Comparison of ENCODE assay signal across 17 cellular contexts in genomic region chr2:240465268-240465764, GRCh38. TPM values are rescaled to one million over a fixed set of nuclear protein-coding genes. Genes with fewer than 3 reads are reported as not detected.
A peak's percentile ranks its signal among the peaks of the same experiment; 100 is the strongest.
DNase-seq lines count a peak whose midpoint lies in the region; FAIRE-seq and TF ChIP-seq lines count a peak whose summit lies in the region.
"Had no signal": no experiment of that assay in that cellular context is flagged by ENCODE, and none has a peak within 500 bp of the region (broad histone marks: within the 10 kb centered on the region; RNA-seq: fewer than 3 reads in every experiment).

No MANE protein-coding gene starts in this region.

- H3K27ac Mint-ChIP-seq in activated CD4-positive, alpha-beta memory T cell treated with anti-CD3 and anti-CD28 coated beads, Interleukin-2, amount 10 ng/mL, durations not matched to agents 7 days and 5 days, result no peak overlapping the region
- H3K27ac Mint-ChIP-seq: nephron had no signal

- intact Hi-C loops in kidney (cut with DNase I), result no loop called here
- intact Hi-C loops in spleen (cut with DNase I; ENCODE audit: low total_unique reads), result no loop called here

- no peaks in the 10 kb centered on the region for H3K27me3 ChIP-seq in spleen (replicated peaks in 1 of 7)
- H3K27me3 ChIP-seq: SJCRH30 had no signal

- WGBS in spleen, 5 donors, result 93 to 100% (median 94%) methylated on average over 2 to 22 of the region's 22 CpGs

- POLR2A ChIA-PET in activated CD4-positive, alpha-beta memory T cell treated with anti-CD3 and anti-CD28 coated beads, Interleukin-2, amount 10 ng/mL, durations not matched to agents 7 days and 5 days (lab: Charles Lee), result no interaction called here

- no peaks in the 10 kb centered on the region for H3K4me1 Mint-ChIP-seq in activated CD4-positive, alpha-beta memory T cell treated with anti-CD3 and anti-CD28 coated beads, Interleukin-2, amount 10 ng/mL, durations not matched to agents 7 days and 5 days

- DNase-seq in activated CD4-positive, alpha-beta T cell treated with anti-CD3 and anti-CD28 coated beads for 1 hour, result peak; percentile 7
- DNase-seq in activated CD4-positive, alpha-beta T cell treated with anti-CD3 and anti-CD28 coated beads for 4 hours, result no peak
- DNase-seq in activated CD4-positive, alpha-beta memory T cell treated with anti-CD3 and anti-CD28 coated beads, Interleukin-2, amount 10 ng/mL, durations not matched to agents 7 days and 5 days, result peak; percentile 11
- DNase-seq in kidney (peak; percentile 71), spleen (peak; percentile 78), NCI-H748 treated with DMSO at 0.1 percent for 48 hours (lab: John Stamatoyannopoulos, UW) (no peak), HK-2 (ENCODE audit: unreplicated experiment) (no peak), NCI-H2107 (lab: John Stamatoyannopoulos, UW) (no peak)
- DNase-seq: 8988T, COR-L47, NCI-H1930 had no signal

- FAIRE-seq in kidney (lab: Jason Lieb, UNC), result no peak
- FAIRE-seq: H1 had no signal

- H3K9me3 Mint-ChIP-seq in activated CD4-positive, alpha-beta memory T cell treated with anti-CD3 and anti-CD28 coated beads, Interleukin-2, amount 10 ng/mL, durations not matched to agents 7 days and 5 days, result peaks cover 3% of the 10 kb centered on the region
- H3K9me3 Mint-ChIP-seq: activated T-cell treated with anti-CD3 and anti-CD28 coated beads, Interleukin-2, amount 50 U/mL, for 4 hours; nephron had no signal

- no peak overlapping the region for H3K9ac ChIP-seq in kidney (ENCODE audit: low read length in 2 of 2)

- CTCF ChIA-PET in activated CD4-positive, alpha-beta memory T cell treated with anti-CD3 and anti-CD28 coated beads, Interleukin-2, amount 10 ng/mL, durations not matched to agents 7 days and 5 days (lab: Charles Lee), result no interaction called here

- TF ChIP-seq POLR2A in spleen (IDR thresholded peaks at IDR 0.05), result no peak

- H3K4me3 Mint-ChIP-seq in activated CD4-positive, alpha-beta memory T cell treated with anti-CD3 and anti-CD28 coated beads, Interleukin-2, amount 10 ng/mL, durations not matched to agents 7 days and 5 days, result no peak overlapping the region
- H3K4me3 Mint-ChIP-seq: activated T-cell treated with anti-CD3 and anti-CD28 coated beads, Interleukin-2, amount 50 U/mL, for 4 hours; nephron had no signal

- H3K36me3 Mint-ChIP-seq in activated CD4-positive, alpha-beta memory T cell treated with anti-CD3 and anti-CD28 coated beads, Interleukin-2, amount 10 ng/mL, durations not matched to agents 7 days and 5 days (ENCODE audit: low read depth), result no peaks in the 10 kb centered on the region

- H3K9me3 ChIP-seq in kidney (ENCODE audit: control insufficient read depth in 1 of 2, low read length in 2 of 2), result no peaks in the 10 kb centered on the region
- H3K9me3 ChIP-seq in spleen, result no peaks in the 10 kb centered on the region
- H3K9me3 ChIP-seq: SJCRH30 had no signal

- TF ChIP-seq CTCF in kidney (IDR thresholded peaks at IDR 0.05; ENCODE audit: borderline replicate concordance, extremely low read depth, insufficient read depth) (no peak), spleen (IDR thresholded peaks at IDR 0.05 in 8 of 11, conservative IDR thresholded peaks at IDR 0.05 in 3 of 11) (no peak)

- H3K27ac ChIP-seq in kidney (ENCODE audit: low read depth in 2 of 2, low read length in 2 of 2), result no peak overlapping the region
- H3K27ac ChIP-seq in spleen, result no peak overlapping the region
- H3K27ac ChIP-seq: HL-60, SJCRH30, skin epidermis had no signal

- H3K4me3 ChIP-seq in kidney (ENCODE audit: low read length in 2 of 2) (no peak overlapping the region), spleen (no peak overlapping the region)
- H3K4me3 ChIP-seq: SJCRH30, skin epidermis had no signal

- H3K36me3 ChIP-seq in kidney (ENCODE audit: control insufficient read depth in 1 of 2, insufficient read depth in 2 of 2, low read length in 2 of 2), result peaks cover 0 to 6% of the 10 kb centered on the region in 2 donors
- peaks cover 0 to 33% (median 0%) of the 10 kb centered on the region in 6 donors for H3K36me3 ChIP-seq in spleen

- H3K27me3 Mint-ChIP-seq in activated CD4-positive, alpha-beta memory T cell treated with anti-CD3 and anti-CD28 coated beads, Interleukin-2, amount 10 ng/mL, durations not matched to agents 7 days and 5 days, result no peaks in the 10 kb centered on the region

- H3K4me1 ChIP-seq in kidney (ENCODE audit: control insufficient read depth in 1 of 2, insufficient read depth in 1 of 2, low read depth in 1 of 2, low read length in 2 of 2) (no peaks in the 10 kb centered on the region), spleen (peaks cover 0 to 14% (median 4%) of the 10 kb centered on the region in 6 donors)

RNA-seq across cellular contexts. Expression of gene GPC1, which starts 29.9 kb away (rescaled TPM):
- 1 to 10 TPM; 5.8 to 7.9 TPM for total RNA-seq in activated CD4-positive, alpha-beta memory T cell treated with anti-CD3 and anti-CD28 coated beads, Interleukin-2, amount 10 ng/mL, durations not matched to agents 7 days and 5 days
- total RNA-seq in kidney (124 TPM), spleen (10 to 100 TPM in 5 of 7 donors, 1 to 10 TPM in 2; 7.9 to 25.0 (median 18.6) TPM)
- polyA plus RNA-seq in kidney (ENCODE audit: insufficient read depth, low read depth, low replicate concordance) (18.4 TPM), spleen (10 to 100 TPM in 1 of 3 donors, 1 to 10 TPM in 2; 4.1 to 12.4 (median 9.1) TPM)

Comparison
In these comparisons a context has a peak if more than half of its experiments do, and no peak if none do; other contexts are left out.
1. DNase-seq: peak in activated CD4-positive, alpha-beta T cell treated with anti-CD3 and anti-CD28 coated beads for 1 hour (single experiment), activated CD4-positive, alpha-beta memory T cell treated with anti-CD3 and anti-CD28 coated beads, Interleukin-2, amount 10 ng/mL, durations not matched to agents 7 days and 5 days (single experiment), kidney (single experiment) and spleen (single experiment); none in activated CD4-positive, alpha-beta T cell treated with anti-CD3 and anti-CD28 coated beads for 4 hours (0 of 2), NCI-H748 treated with DMSO at 0.1 percent for 48 hours (single experiment), HK-2 (single experiment) and NCI-H2107 (single experiment).